In genomic region chr2:234679151-234679765, GRCh38 we compare ENCODE assay signal across 1 cellular context.
TF ChIP-seq lines count a peak whose summit lies in the region.

No MANE protein-coding gene starts in this region.

TF ChIP-seq in HCT116, 20 proteins besides CTCF, POLR2A, EP300 and RAD21:
- TF ChIP-seq, protein P1, sequence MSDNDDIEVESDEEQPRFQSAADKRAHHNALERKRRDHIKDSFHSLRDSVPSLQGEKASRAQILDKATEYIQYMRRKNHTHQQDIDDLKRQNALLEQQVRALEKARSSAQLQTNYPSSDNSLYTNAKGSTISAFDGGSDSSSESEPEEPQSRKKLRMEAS (IDR thresholded peaks at IDR 0.05): 0 out of 2 replicates have a peak, but pooled peaks have one; percentile 18
- no peak for TF ChIP-seq CBX3 (IDR thresholded peaks at IDR 0.05; ENCODE audit: low read depth)
TF ChIP-seq in HCT116: peak in this region for 1.
